In genomic region chrX:7179446-7179845, GRCh38 we compare ENCODE assay signal across 9 cellular contexts.
"Had no signal": no experiment of that assay in that cellular context is flagged by ENCODE, and none has a peak within 500 bp of the region (broad histone marks: within the 10 kb centered on the region; RNA-seq: fewer than 3 reads in every experiment).

No MANE protein-coding gene starts in this region.

- H3K9me3 Mint-ChIP-seq: HFFc6 had no signal

- H2AFZ ChIP-seq: GM23248 had no signal

- H3K27ac ChIP-seq: GM23248, HL-60 had no signal

- H3K4me1 ChIP-seq: HAP-1 had no signal

- H3K36me3 ChIP-seq: HAP-1 had no signal

- FAIRE-seq: HepG2 had no signal

- H3K4me3 Mint-ChIP-seq: HFFc6, IgD-negative memory B cell had no signal

- H3K27me3 Mint-ChIP-seq: IgD-negative memory B cell had no signal

- ATAC-seq: HCT116, HepG2 had no signal

- DNase-seq: GM23248, GOT3, H7, HFFc6 had no signal

- H3K4me3 ChIP-seq: GM23248, HAP-1 had no signal

- H3K27ac Mint-ChIP-seq: HFFc6 had no signal

- H3K9me3 ChIP-seq: HAP-1 had no signal

- H3K9ac ChIP-seq: GM23248 had no signal

- H3K4me1 Mint-ChIP-seq: IgD-negative memory B cell had no signal
